In the genomic region with DNA sequence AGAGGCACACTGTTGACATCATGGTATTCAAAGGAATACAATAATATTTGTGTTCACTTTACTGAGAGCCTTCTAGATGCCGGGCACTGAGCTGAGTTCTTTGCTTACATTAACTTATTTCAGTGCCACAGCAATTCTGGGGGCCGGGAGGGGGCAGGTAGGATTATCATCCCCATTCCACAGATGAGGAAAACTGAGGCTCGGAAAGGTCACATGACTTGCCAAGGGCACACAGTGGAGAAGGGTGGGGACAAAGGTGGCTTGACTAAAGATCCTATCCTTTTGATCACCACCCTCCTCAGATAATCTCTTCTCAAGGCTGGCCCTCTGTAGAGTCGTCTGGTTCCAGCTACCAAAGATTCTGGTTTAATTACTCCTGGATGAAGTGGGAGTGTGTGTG, we compare ENCODE assay signal across 31 cellular contexts.
"Had no signal": no experiment of that assay in that cellular context is flagged by ENCODE, and none has a peak within 500 bp of the region (broad histone marks: within the 10 kb centered on the region; RNA-seq: fewer than 3 reads in every experiment).

No MANE protein-coding gene starts in this region.

- H3K27ac Mint-ChIP-seq: naive thymus-derived CD8-positive, alpha-beta T cell; natural killer cell treated with Interleukin-12 subunit alpha and Interleukin-12 subunit beta and Interleukin-15 and Interleukin-18, amount 100 ng/mL, for 72 hours; progenitor cell of endocrine pancreas; stimulated activated memory B cell treated with anti-CD40 and anti-IgM and Interleukin-4, amounts not matched to agents 10 μg/mL and 1 μg/mL and 100 μg/mL, for 72 hours; type B pancreatic cell had no signal

- H3K4me1 Mint-ChIP-seq: naive thymus-derived CD8-positive, alpha-beta T cell; stimulated activated memory B cell treated with anti-CD40 and anti-IgM and Interleukin-4, amounts not matched to agents 10 μg/mL and 1 μg/mL and 100 μg/mL, for 72 hours; stimulated activated naive CD8-positive, alpha-beta T cell treated with anti-CD3 and anti-CD28 coated beads, Interleukin-15, amount 100 ng/mL, for 72 hours had no signal

- H3K27me3 Mint-ChIP-seq: progenitor cell of endocrine pancreas; stimulated activated memory B cell treated with anti-CD40 and anti-IgM and Interleukin-4, amounts not matched to agents 10 μg/mL and 1 μg/mL and 100 μg/mL, for 72 hours; type B pancreatic cell had no signal

- H3K27me3 ChIP-seq: ovary, spleen, testis, transverse colon, upper lobe of right lung, uterus had no signal

- H3K4me3 Mint-ChIP-seq: naive B cell; naive thymus-derived CD8-positive, alpha-beta T cell; natural killer cell treated with Interleukin-12 subunit alpha and Interleukin-12 subunit beta and Interleukin-15 and Interleukin-18, amount 100 ng/mL, for 72 hours; stimulated activated memory B cell treated with anti-CD40 and anti-IgM and Interleukin-4, amounts not matched to agents 10 μg/mL and 1 μg/mL and 100 μg/mL, for 72 hours; stimulated activated naive CD8-positive, alpha-beta T cell treated with anti-CD3 and anti-CD28 coated beads, Interleukin-15, amount 100 ng/mL, for 72 hours; type B pancreatic cell had no signal

- H3K36me3 Mint-ChIP-seq: naive B cell; naive thymus-derived CD8-positive, alpha-beta T cell; natural killer cell treated with Interleukin-12 subunit alpha and Interleukin-12 subunit beta and Interleukin-15 and Interleukin-18, amount 100 ng/mL, for 72 hours; stimulated activated memory B cell treated with anti-CD40 and anti-IgM and Interleukin-4, amounts not matched to agents 10 μg/mL and 1 μg/mL and 100 μg/mL, for 72 hours had no signal

- H3K79me2 ChIP-seq: parathyroid adenoma had no signal

- H3K4me2 ChIP-seq: smooth muscle cell had no signal

- DNase-seq: naive B cell; naive thymus-derived CD8-positive, alpha-beta T cell; occipital lobe; ovary; posterior cingulate gyrus; psoas muscle; right cardiac atrium; spleen; stimulated activated CD4-positive, alpha-beta T cell treated with anti-CD3 and anti-CD28 coated beads, Interleukin-12 subunit alpha, Interleukin-12 subunit beta, amount 100 ng/mL, for 4 hours; stimulated activated CD4-positive, alpha-beta T cell treated with anti-CD3 and anti-CD28 coated beads, Interleukin-1b, Interleukin-23, amount 100 ng/mL, for 48 hours; stimulated activated CD4-positive, alpha-beta T cell treated with anti-CD3 and anti-CD28 coated beads, Interleukin-4, amount 100 ng/mL, for 1 hour; stimulated activated CD4-positive, alpha-beta T cell treated with anti-CD3 and anti-CD28 coated beads, Interleukin-4, amount 100 ng/mL, for 4 hours; stimulated activated CD8-positive, alpha-beta memory T cell treated with anti-CD3 and anti-CD28 coated beads, Interleukin-4, amount 100 ng/mL, for 48 hours; stimulated activated naive CD4-positive, alpha-beta T cell; stimulated activated naive CD8-positive, alpha-beta T cell treated with anti-CD3 and anti-CD28 coated beads, Interleukin-15, amount 100 ng/mL, for 72 hours; stimulated activated naive CD8-positive, alpha-beta T cell treated with anti-CD3 and anti-CD28 coated beads, Interleukin-15, Interleukin-2, amounts not matched to agents 100 U/mL and 50 U/mL, for 24 hours; substantia nigra; testis; tibial artery; transverse colon; upper lobe of right lung; uterus had no signal

- H3K36me3 ChIP-seq: ovary, spleen, suprapubic skin, tibial artery, transverse colon, upper lobe of right lung, uterus had no signal

- H3K9me3 Mint-ChIP-seq: natural killer cell treated with Interleukin-12 subunit alpha and Interleukin-12 subunit beta and Interleukin-15 and Interleukin-18, amount 100 ng/mL, for 72 hours had no signal

- H2AFZ ChIP-seq: parathyroid adenoma had no signal

- H3K9ac ChIP-seq: parathyroid adenoma had no signal

- H3K4me1 ChIP-seq: parathyroid adenoma, psoas muscle, spleen, suprapubic skin, testis, tibial artery, transverse colon, upper lobe of right lung, uterus had no signal

- H3K9me3 ChIP-seq: ovary, suprapubic skin, testis, tibial artery, transverse colon, upper lobe of right lung, uterus had no signal

- H3K4me3 ChIP-seq: ovary, psoas muscle, skin epidermis, smooth muscle cell, spleen, suprapubic skin, testis, tibial artery, transverse colon, upper lobe of right lung, uterus had no signal

- ATAC-seq: naive thymus-derived CD8-positive, alpha-beta T cell; natural killer cell treated with Interleukin-12 subunit alpha and Interleukin-12 subunit beta and Interleukin-15 and Interleukin-18, amount 100 ng/mL, for 72 hours; psoas muscle; right cardiac atrium; sciatic nerve; stimulated activated memory B cell treated with anti-CD40 and anti-IgM and Interleukin-4, amounts not matched to agents 10 μg/mL and 1 μg/mL and 100 μg/mL, for 72 hours; stimulated activated naive CD8-positive, alpha-beta T cell treated with anti-CD3 and anti-CD28 coated beads, Interleukin-15, amount 100 ng/mL, for 72 hours; stimulated activated naive CD8-positive, alpha-beta T cell treated with anti-CD3 and anti-CD28 coated beads, Interleukin-15, Interleukin-2, amounts not matched to agents 100 U/mL and 50 U/mL, for 24 hours; upper lobe of right lung had no signal

- H3K27ac ChIP-seq: ovary, parathyroid adenoma, psoas muscle, skin epidermis, spleen, suprapubic skin, testis, tibial artery, transverse colon, upper lobe of right lung, uterus had no signal
